ENCODE assay signal across 8 cellular contexts in the genomic region with DNA sequence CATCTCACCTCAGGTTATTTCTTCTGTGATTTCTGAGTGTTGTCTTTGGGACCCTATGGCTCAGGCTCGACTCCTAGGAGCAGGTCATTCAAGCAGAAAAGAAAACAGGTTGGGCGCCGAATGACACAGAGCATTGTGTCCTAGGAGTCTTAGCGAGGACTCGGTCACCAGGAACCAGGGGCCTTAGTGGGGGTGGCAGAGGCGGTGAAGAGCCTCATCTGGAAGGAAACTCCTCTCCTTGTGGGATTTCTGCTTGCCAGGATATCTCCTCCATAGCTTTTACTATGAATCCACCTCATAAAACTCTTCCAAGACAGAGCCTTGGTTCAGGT. TPM values are rescaled to one million over a fixed set of nuclear protein-coding genes. Genes with fewer than 3 reads are reported as not detected.
A peak's percentile ranks its signal among the peaks of the same experiment; 100 is the strongest.
DNase-seq lines count a peak whose midpoint lies in the region; ATAC-seq and TF ChIP-seq lines count a peak whose summit lies in the region.

No MANE protein-coding gene starts in this region.

- in situ Hi-C loops in GM13976 (cut with MboI; ENCODE audit: low sequenced_read_pairs, unreplicated experiment) = no loop called here

- TF ChIP-seq CTCF in MCF 10A (IDR thresholded peaks at IDR 0.05; ENCODE audit: unreplicated experiment) (no peak), lower lobe of right lung (IDR thresholded peaks at IDR 0.05) (no peak), upper lobe of right lung (IDR thresholded peaks at IDR 0.05) (no peak), GM13976 (IDR thresholded peaks at IDR 0.05; ENCODE audit: borderline replicate concordance, control extremely low read depth, extremely low read depth, insufficient read depth, missing control alignments) (no peak)

- peak overlapping the region; percentile 65 for H3K4me3 Mint-ChIP-seq in activated naive CD4-positive, alpha-beta T cell treated with anti-CD3 and anti-CD28 coated beads for 36 hours
- peak overlapping the region; percentile 69 for H3K4me3 Mint-ChIP-seq in MCF 10A (ENCODE audit: unreplicated experiment)

- ATAC-seq in activated naive CD4-positive, alpha-beta T cell treated with anti-CD3 and anti-CD28 coated beads, Interleukin-2, amount 50 U/mL, for 72 hours = no peak
- ATAC-seq in lower lobe of right lung (no peak), upper lobe of right lung (no peak), GM21737 (IDR thresholded peaks at IDR 0.05; ENCODE audit: unreplicated experiment) (no peak)

- H3K36me3 Mint-ChIP-seq in activated naive CD4-positive, alpha-beta T cell treated with anti-CD3 and anti-CD28 coated beads for 36 hours (ENCODE audit: low read depth) = no peaks in the 10 kb centered on the region
- H3K36me3 Mint-ChIP-seq in activated naive CD4-positive, alpha-beta T cell treated with anti-CD3 and anti-CD28 coated beads, Interleukin-2, amount 50 U/mL, for 72 hours = no peaks in the 10 kb centered on the region
- no peaks in the 10 kb centered on the region for H3K36me3 Mint-ChIP-seq in MCF 10A (ENCODE audit: insufficient read depth, unreplicated experiment)

- H3K9me3 Mint-ChIP-seq in activated naive CD4-positive, alpha-beta T cell treated with anti-CD3 and anti-CD28 coated beads for 36 hours = no peaks in the 10 kb centered on the region
- no peaks in the 10 kb centered on the region for H3K9me3 Mint-ChIP-seq in activated naive CD4-positive, alpha-beta T cell treated with anti-CD3 and anti-CD28 coated beads, Interleukin-2, amount 50 U/mL, for 72 hours
- no peaks in the 10 kb centered on the region for H3K9me3 Mint-ChIP-seq in MCF 10A (ENCODE audit: unreplicated experiment)

- H3K27ac Mint-ChIP-seq in activated naive CD4-positive, alpha-beta T cell treated with anti-CD3 and anti-CD28 coated beads for 36 hours = no peak overlapping the region
- H3K27ac Mint-ChIP-seq in activated naive CD4-positive, alpha-beta T cell treated with anti-CD3 and anti-CD28 coated beads, Interleukin-2, amount 50 U/mL, for 72 hours = no peak overlapping the region
- no peak overlapping the region for H3K27ac Mint-ChIP-seq in MCF 10A (ENCODE audit: low read depth, unreplicated experiment)

- no TSS peak for BruUV-seq in MCF 10A (replicated peaks; lab: Mats Ljungman, UMichigan)

- H3K27ac ChIP-seq in lower lobe of right lung (no peak overlapping the region), upper lobe of right lung (no peak overlapping the region)

- POLR2A ChIA-PET in MCF 10A (lab: Yijun Ruan, JAX) = interaction anchor here (1.9 kb wide), 1 partner anchor 66 kb away, joined by 9 read pairs; the partner anchor contains the start of gene PIGH

- H3K36me3 ChIP-seq in lower lobe of right lung = no peaks in the 10 kb centered on the region
- H3K36me3 ChIP-seq in upper lobe of right lung = no peaks in the 10 kb centered on the region

- intact Hi-C loops in activated naive CD4-positive, alpha-beta T cell treated with anti-CD3 and anti-CD28 coated beads for 36 hours (cut with micrococcal nuclease) = loop anchor here (1.0 to 5.0 kb wide), 2 partner anchors 49 to 176 kb away; partner anchors contain the start of gene ATP6V1D
- intact Hi-C loops in MCF 10A (cut with micrococcal nuclease) (no loop called here), lower lobe of right lung (cut with DNase I) (no loop called here), upper lobe of right lung (cut with DNase I) (no loop called here)

- CTCF ChIA-PET in activated naive CD4-positive, alpha-beta T cell treated with anti-CD3 and anti-CD28 coated beads for 36 hours (lab: Charles Lee) = interaction anchor here (1.3 to 1.6 kb wide), 3 partner anchors 13 to 106 kb away, joined by 4 to 7 read pairs (median 6); no protein-coding TSS in a partner anchor
- CTCF ChIA-PET in MCF 10A (lab: Yijun Ruan, JAX) = interaction anchor here (1.1 to 2.2 kb wide), 5 partner anchors 7 to 106 kb away, joined by 3 to 8 read pairs (median 7); no protein-coding TSS in a partner anchor

- H3K9me3 ChIP-seq in lower lobe of right lung = no peaks in the 10 kb centered on the region
- no peaks in the 10 kb centered on the region for H3K9me3 ChIP-seq in upper lobe of right lung

- no peak for DNase-seq in activated naive CD4-positive, alpha-beta T cell treated with anti-CD3 and anti-CD28 coated beads for 36 hours
- no peak for DNase-seq in activated naive CD4-positive, alpha-beta T cell treated with anti-CD3 and anti-CD28 coated beads, Interleukin-2, amount 50 U/mL, for 72 hours (ENCODE audit: low spot score in 2 of 2)
- DNase-seq in MCF 10A (ENCODE audit: unreplicated experiment) (no peak), lower lobe of right lung (no peak), upper lobe of right lung (no peak), GM13976 (ENCODE audit: low spot score) (no peak), mesenteric fat pad (ENCODE audit: low spot score) (no peak)

- peaks cover 3% of the 10 kb centered on the region for H3K4me1 Mint-ChIP-seq in activated naive CD4-positive, alpha-beta T cell treated with anti-CD3 and anti-CD28 coated beads for 36 hours (ENCODE audit: low read depth)
- no peaks in the 10 kb centered on the region for H3K4me1 Mint-ChIP-seq in MCF 10A (ENCODE audit: insufficient read depth, unreplicated experiment)

- H3K4me3 ChIP-seq in lower lobe of right lung = peak overlapping the region; percentile 60
- peak overlapping the region; percentile 65 for H3K4me3 ChIP-seq in upper lobe of right lung

- peaks cover 15% of the 10 kb centered on the region for H3K4me1 ChIP-seq in lower lobe of right lung
- H3K4me1 ChIP-seq in upper lobe of right lung = peaks cover 4% of the 10 kb centered on the region

- peaks cover 16% of the 10 kb centered on the region for H3K27me3 Mint-ChIP-seq in activated naive CD4-positive, alpha-beta T cell treated with anti-CD3 and anti-CD28 coated beads for 36 hours (ENCODE audit: low read depth)
- no peaks in the 10 kb centered on the region for H3K27me3 Mint-ChIP-seq in MCF 10A (ENCODE audit: insufficient read depth, unreplicated experiment)

- H3K27me3 ChIP-seq in lower lobe of right lung (ENCODE audit: low read depth) = peaks cover 25% of the 10 kb centered on the region
- H3K27me3 ChIP-seq in upper lobe of right lung = peaks cover 5% of the 10 kb centered on the region

RNA-seq across cellular contexts. Expression of gene PLEKHH1, which starts 0.6 kb away (rescaled TPM):
- 1 to 10 TPM; 2.2 to 2.5 TPM for total RNA-seq in activated naive CD4-positive, alpha-beta T cell treated with anti-CD3 and anti-CD28 coated beads for 36 hours
- total RNA-seq in activated naive CD4-positive, alpha-beta T cell treated with anti-CD3 and anti-CD28 coated beads, Interleukin-2, amount 50 U/mL, for 72 hours = 1 to 10 TPM; 1.1 to 9.1 TPM
- total RNA-seq in MCF 10A (2022) = 5.8 and 6.0 TPM in 2 replicates
- 4.6 TPM for total RNA-seq in lower lobe of right lung
- total RNA-seq in upper lobe of right lung = 2.3 TPM
- total RNA-seq in mesenteric fat pad = 6.8 TPM

RNA-seq across cellular contexts. Expression of gene TMEM229B, which starts 45.2 kb away (rescaled TPM):
- under 1 TPM; 0.49 to 0.64 TPM for total RNA-seq in activated naive CD4-positive, alpha-beta T cell treated with anti-CD3 and anti-CD28 coated beads for 36 hours
- total RNA-seq in activated naive CD4-positive, alpha-beta T cell treated with anti-CD3 and anti-CD28 coated beads, Interleukin-2, amount 50 U/mL, for 72 hours = 1 to 10 TPM in 1 of 2 donors, under 1 TPM in 1; 0.93 to 1.0 TPM
- total RNA-seq in MCF 10A (2022) = 0.17 and 0.37 TPM in 2 replicates
- 6.4 TPM for total RNA-seq in lower lobe of right lung
- 5.4 TPM for total RNA-seq in upper lobe of right lung
- 1.7 TPM for total RNA-seq in mesenteric fat pad
